ENCODE assay signal across 1 cellular context in the genomic region with DNA sequence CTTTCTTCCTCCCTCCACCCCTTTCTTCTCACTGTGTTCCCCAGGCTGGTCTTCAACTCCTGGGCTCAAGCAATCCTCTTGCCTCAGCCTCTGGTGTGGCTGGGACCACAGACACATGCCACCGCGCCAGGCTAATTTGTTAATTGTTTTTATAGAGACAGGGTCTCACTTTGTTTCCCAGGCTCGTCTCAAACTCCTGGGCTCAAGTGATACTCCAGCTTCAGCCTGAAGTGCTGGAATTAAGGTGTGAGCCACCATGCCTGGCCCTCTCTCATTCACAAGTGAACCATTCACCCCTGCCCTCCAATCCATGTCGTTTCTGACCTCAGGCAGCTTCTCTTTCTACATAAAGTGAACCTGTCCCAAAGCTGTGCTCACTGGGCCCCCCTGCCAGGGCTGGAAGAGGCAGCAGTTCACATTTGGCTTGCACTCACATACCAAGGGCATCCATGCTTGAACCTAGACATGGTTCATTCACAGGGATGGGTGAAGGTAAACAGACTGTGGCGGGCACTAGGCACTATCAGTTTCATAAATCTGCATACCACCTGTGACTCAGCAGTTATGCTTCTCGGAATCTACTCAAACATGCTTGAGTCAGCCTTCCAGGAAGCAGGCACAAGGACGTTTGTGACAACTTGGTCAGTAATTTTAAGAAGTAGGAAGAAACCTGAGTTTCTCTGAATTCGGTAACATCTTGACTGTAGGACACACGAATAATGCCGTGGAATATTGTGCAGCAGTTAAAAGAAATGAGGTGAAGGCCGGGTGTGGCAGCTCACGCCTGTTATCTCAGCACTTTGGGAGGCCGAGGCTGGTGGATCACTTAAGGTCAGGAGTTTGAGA.
TF ChIP-seq lines count a peak whose summit lies in the region.

No MANE protein-coding gene starts in this region.

TF ChIP-seq in K562, 482 proteins besides CTCF, POLR2A, EP300 and RAD21 (continued from another document and continues in another):
- TF ChIP-seq, protein P1, sequence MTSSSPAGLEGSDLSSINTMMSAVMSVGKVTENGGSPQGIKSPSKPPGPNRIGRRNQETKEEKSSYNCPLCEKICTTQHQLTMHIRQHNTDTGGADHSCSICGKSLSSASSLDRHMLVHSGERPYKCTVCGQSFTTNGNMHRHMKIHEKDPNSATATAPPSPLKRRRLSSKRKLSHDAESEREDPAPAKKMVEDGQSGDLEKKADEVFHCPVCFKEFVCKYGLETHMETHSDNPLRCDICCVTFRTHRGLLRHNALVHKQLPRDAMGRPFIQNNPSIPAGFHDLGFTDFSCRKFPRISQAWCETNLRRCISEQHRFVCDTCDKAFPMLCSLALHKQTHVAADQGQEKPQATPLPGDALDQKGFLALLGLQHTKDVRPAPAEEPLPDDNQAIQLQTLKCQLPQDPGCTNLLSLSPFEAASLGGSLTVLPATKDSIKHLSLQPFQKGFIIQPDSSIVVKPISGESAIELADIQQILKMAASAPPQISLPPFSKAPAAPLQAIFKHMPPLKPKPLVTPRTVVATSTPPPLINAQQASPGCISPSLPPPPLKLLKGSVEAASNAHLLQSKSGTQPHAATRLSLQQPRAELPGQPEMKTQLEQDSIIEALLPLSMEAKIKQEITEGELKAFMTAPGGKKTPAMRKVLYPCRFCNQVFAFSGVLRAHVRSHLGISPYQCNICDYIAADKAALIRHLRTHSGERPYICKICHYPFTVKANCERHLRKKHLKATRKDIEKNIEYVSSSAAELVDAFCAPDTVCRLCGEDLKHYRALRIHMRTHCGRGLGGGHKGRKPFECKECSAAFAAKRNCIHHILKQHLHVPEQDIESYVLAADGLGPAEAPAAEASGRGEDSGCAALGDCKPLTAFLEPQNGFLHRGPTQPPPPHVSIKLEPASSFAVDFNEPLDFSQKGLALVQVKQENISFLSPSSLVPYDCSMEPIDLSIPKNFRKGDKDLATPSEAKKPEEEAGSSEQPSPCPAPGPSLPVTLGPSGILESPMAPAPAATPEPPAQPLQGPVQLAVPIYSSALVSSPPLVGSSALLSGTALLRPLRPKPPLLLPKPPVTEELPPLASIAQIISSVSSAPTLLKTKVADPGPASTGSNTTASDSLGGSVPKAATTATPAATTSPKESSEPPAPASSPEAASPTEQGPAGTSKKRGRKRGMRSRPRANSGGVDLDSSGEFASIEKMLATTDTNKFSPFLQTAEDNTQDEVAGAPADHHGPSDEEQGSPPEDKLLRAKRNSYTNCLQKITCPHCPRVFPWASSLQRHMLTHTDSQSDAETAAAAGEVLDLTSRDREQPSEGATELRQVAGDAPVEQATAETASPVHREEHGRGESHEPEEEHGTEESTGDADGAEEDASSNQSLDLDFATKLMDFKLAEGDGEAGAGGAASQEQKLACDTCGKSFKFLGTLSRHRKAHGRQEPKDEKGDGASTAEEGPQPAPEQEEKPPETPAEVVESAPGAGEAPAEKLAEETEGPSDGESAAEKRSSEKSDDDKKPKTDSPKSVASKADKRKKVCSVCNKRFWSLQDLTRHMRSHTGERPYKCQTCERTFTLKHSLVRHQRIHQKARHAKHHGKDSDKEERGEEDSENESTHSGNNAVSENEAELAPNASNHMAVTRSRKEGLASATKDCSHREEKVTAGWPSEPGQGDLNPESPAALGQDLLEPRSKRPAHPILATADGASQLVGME (CRISPR knock-in tag; IDR thresholded peaks at IDR 0.05) = peak; percentile 74; the same call in 1 of the 2 replicates
- no peak for TF ChIP-seq KAT2B (IDR thresholded peaks at IDR 0.05; ENCODE audit: low read depth, low read length)
- TF ChIP-seq MEF2D (tag; conservative IDR thresholded peaks at IDR 0.05; ENCODE audit: low read depth) = peak; percentile 74
- no peak for TF ChIP-seq U2AF2 (optimal IDR thresholded peaks at IDR 0.05; ENCODE audit: low read depth, low read length)
- TF ChIP-seq POLR2B (IDR thresholded peaks at IDR 0.05; ENCODE audit: low read depth, partially characterized antibody) = peak; percentile 38
- TF ChIP-seq ZNF253 (CRISPR knock-in tag; conservative IDR thresholded peaks at IDR 0.05) = no peak
- TF ChIP-seq, protein P2, sequence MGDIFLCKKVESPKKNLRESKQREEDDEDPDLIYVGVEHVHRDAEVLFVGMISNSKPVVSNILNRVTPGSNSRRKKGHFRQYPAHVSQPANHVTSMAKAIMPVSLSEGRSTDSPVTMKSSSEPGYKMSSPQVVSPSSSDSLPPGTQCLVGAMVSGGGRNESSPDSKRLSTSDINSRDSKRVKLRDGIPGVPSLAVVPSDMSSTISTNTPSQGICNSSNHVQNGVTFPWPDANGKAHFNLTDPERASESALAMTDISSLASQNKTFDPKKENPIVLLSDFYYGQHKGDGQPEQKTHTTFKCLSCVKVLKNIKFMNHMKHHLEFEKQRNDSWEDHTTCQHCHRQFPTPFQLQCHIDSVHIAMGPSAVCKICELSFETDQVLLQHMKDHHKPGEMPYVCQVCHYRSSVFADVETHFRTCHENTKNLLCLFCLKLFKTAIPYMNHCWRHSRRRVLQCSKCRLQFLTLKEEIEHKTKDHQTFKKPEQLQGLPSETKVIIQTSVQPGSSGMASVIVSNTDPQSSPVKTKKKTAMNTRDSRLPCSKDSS (IDR thresholded peaks at IDR 0.05; ENCODE audit: low read depth, partially characterized antibody) = no peak
- TF ChIP-seq ZKSCAN1 (IDR thresholded peaks at IDR 0.05; ENCODE audit: low read depth, low read length) = no peak
- TF ChIP-seq ZNF644 (tag; IDR thresholded peaks at IDR 0.05; ENCODE audit: low read depth) = peak; percentile 91
- no peak for TF ChIP-seq HDAC6 (IDR thresholded peaks at IDR 0.05; ENCODE audit: low read depth, low read length)
- peak; percentile 89 for TF ChIP-seq ZNF589 (CRISPR knock-in tag; IDR thresholded peaks at IDR 0.05; ENCODE audit: low read depth)
- TF ChIP-seq, protein P3, sequence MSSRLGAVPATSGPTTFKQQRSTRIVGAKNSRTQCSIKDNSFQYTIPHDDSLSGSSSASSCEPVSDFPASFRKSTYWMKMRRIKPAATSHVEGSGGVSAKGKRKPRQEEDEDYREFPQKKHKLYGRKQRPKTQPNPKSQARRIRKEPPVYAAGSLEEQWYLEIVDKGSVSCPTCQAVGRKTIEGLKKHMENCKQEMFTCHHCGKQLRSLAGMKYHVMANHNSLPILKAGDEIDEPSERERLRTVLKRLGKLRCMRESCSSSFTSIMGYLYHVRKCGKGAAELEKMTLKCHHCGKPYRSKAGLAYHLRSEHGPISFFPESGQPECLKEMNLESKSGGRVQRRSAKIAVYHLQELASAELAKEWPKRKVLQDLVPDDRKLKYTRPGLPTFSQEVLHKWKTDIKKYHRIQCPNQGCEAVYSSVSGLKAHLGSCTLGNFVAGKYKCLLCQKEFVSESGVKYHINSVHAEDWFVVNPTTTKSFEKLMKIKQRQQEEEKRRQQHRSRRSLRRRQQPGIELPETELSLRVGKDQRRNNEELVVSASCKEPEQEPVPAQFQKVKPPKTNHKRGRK (tag; IDR thresholded peaks at IDR 0.05) = no peak
- TF ChIP-seq, protein P4, sequence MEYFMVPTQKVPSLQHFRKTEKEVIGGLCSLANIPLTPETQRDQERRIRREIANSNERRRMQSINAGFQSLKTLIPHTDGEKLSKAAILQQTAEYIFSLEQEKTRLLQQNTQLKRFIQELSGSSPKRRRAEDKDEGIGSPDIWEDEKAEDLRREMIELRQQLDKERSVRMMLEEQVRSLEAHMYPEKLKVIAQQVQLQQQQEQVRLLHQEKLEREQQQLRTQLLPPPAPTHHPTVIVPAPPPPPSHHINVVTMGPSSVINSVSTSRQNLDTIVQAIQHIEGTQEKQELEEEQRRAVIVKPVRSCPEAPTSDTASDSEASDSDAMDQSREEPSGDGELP (CRISPR knock-in tag; IDR thresholded peaks at IDR 0.05; ENCODE audit: borderline replicate concordance) = peak; percentile 22; the same call in 1 of the 2 replicates
- TF ChIP-seq, protein P5, sequence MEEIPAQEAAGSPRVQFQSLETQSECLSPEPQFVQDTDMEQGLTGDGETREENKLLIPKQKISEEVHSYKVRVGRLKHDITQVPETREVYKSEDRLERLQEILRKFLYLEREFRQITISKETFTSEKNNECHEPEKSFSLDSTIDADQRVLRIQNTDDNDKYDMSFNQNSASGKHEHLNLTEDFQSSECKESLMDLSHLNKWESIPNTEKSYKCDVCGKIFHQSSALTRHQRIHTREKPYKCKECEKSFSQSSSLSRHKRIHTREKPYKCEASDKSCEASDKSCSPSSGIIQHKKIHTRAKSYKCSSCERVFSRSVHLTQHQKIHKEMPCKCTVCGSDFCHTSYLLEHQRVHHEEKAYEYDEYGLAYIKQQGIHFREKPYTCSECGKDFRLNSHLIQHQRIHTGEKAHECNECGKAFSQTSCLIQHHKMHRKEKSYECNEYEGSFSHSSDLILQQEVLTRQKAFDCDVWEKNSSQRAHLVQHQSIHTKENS (CRISPR knock-in tag; IDR thresholded peaks at IDR 0.05) = no peak
- no peak for TF ChIP-seq NR2F6 (CRISPR knock-in tag; IDR thresholded peaks at IDR 0.05)
- TF ChIP-seq CHCHD3 (CRISPR knock-in tag; IDR thresholded peaks at IDR 0.05) = no peak
- TF ChIP-seq SETDB1 (IDR thresholded peaks at IDR 0.05; ENCODE audit: low read length) = no peak
- TF ChIP-seq, protein P6, sequence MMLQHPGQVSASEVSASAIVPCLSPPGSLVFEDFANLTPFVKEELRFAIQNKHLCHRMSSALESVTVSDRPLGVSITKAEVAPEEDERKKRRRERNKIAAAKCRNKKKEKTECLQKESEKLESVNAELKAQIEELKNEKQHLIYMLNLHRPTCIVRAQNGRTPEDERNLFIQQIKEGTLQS (IDR thresholded peaks at IDR 0.05) = peak; percentile 84; the same call in 1 of the 2 replicates
- TF ChIP-seq, protein P6 (CRISPR knock-in tag; conservative IDR thresholded peaks at IDR 0.05) = no peak
- TF ChIP-seq ZNF507 (tag; conservative IDR thresholded peaks at IDR 0.05) = no peak
- no peak for TF ChIP-seq GTF2F1 (IDR thresholded peaks at IDR 0.05; ENCODE audit: low read depth, low read length)
- TF ChIP-seq, protein P7, sequence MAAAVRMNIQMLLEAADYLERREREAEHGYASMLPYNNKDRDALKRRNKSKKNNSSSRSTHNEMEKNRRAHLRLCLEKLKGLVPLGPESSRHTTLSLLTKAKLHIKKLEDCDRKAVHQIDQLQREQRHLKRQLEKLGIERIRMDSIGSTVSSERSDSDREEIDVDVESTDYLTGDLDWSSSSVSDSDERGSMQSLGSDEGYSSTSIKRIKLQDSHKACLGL (CRISPR knock-in tag; IDR thresholded peaks at IDR 0.05; ENCODE audit: borderline replicate concordance, poor library complexity, severe bottlenecking) = peak; percentile 36
- TF ChIP-seq XRCC4 (IDR thresholded peaks at IDR 0.05; ENCODE audit: extremely low read depth, insufficient read depth, insufficient read length) = no peak
- TF ChIP-seq, protein P8, sequence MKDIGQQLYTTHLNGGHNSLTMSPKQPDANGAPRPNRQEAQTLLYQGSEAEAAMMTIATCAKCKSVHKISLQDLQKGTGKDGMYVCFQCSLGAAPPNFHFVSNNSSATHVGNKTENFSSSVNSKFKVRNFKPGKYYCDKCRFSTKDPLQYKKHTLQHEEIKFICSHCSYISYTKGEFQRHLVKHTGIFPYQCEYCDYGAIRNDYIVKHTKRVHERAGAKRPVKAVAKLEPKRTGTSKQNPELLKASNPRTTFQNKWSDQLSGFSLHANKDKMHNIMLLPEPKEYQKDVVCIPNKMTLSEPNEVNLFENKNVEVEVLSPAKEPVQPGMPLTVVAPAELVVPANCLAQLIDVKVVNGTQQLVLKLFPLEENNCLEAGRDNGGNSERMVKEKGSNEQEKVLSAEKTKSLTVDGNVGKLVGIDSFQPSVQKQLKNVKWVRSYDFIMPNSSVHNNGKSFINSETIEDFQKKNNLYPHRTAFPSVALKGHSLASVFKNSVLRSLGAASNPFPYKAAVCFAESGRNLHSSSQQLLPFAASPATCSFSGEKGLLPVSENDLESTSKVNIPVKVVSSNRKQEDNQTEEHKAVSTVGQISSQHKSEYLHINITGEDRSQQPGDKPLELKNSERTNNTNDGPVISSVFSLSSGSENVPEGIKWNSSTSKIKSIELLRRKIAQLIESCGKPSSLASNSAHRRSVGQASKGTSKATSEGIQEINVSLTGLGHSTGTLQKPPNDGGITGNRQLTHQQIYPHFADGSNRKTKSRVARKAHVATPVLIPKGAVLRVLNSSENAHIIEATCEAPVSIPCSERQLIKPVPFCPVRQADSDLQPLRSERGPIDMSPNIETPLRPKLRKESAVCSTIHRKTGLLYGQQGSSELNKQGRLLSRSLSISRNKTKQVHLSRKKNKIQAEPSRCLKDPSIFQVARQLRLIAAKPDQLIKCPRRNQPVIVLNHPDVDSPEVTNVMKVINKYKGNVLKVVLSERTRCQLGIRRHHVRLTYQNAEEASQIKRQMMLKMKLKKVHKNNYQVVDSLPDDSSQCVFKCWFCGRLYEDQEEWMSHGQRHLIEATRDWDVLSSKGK (CRISPR knock-in tag; IDR thresholded peaks at IDR 0.05) = no peak
- 0 out of 2 replicates have a peak, but pooled peaks have one; percentile 36 for TF ChIP-seq ZNF165 (CRISPR knock-in tag; IDR thresholded peaks at IDR 0.05; ENCODE audit: borderline replicate concordance)
- TF ChIP-seq SIN3A (IDR thresholded peaks at IDR 0.05; ENCODE audit: borderline replicate concordance in 2 of 2, control insufficient read depth in 1 of 2, low read depth in 2 of 2, low read length in 2 of 2) = no peak
- peak; percentile 99 for TF ChIP-seq MAFG (tag; conservative IDR thresholded peaks at IDR 0.05)
- no peak for TF ChIP-seq KDM5B (IDR thresholded peaks at IDR 0.05; ENCODE audit: insufficient replicate concordance, low read depth, low read length)
- TF ChIP-seq ZNF274 (IDR thresholded peaks at IDR 0.05; ENCODE audit: borderline replicate concordance, low read depth, low read length) = no peak
- no peak for TF ChIP-seq KDM4B (IDR thresholded peaks at IDR 0.05; ENCODE audit: borderline replicate concordance in 2 of 2, low read depth in 1 of 2)
- TF ChIP-seq, protein P9, sequence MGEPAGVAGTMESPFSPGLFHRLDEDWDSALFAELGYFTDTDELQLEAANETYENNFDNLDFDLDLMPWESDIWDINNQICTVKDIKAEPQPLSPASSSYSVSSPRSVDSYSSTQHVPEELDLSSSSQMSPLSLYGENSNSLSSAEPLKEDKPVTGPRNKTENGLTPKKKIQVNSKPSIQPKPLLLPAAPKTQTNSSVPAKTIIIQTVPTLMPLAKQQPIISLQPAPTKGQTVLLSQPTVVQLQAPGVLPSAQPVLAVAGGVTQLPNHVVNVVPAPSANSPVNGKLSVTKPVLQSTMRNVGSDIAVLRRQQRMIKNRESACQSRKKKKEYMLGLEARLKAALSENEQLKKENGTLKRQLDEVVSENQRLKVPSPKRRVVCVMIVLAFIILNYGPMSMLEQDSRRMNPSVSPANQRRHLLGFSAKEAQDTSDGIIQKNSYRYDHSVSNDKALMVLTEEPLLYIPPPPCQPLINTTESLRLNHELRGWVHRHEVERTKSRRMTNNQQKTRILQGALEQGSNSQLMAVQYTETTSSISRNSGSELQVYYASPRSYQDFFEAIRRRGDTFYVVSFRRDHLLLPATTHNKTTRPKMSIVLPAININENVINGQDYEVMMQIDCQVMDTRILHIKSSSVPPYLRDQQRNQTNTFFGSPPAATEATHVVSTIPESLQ (CRISPR knock-in tag; IDR thresholded peaks at IDR 0.05) = no peak
- TF ChIP-seq ZEB2 (IDR thresholded peaks at IDR 0.05) = peak; percentile 65; the same call in 1 of the 2 replicates
- no peak for TF ChIP-seq ZNF780A (CRISPR knock-in tag; IDR thresholded peaks at IDR 0.05)
- peak in 1 of 2 experiments; percentile 69; a peak in 2 of 4 replicates for TF ChIP-seq MAZ (CRISPR knock-in tag; conservative IDR thresholded peaks at IDR 0.05 in 1 of 2, IDR thresholded peaks at IDR 0.05 in 1 of 2)
- TF ChIP-seq, protein P10, sequence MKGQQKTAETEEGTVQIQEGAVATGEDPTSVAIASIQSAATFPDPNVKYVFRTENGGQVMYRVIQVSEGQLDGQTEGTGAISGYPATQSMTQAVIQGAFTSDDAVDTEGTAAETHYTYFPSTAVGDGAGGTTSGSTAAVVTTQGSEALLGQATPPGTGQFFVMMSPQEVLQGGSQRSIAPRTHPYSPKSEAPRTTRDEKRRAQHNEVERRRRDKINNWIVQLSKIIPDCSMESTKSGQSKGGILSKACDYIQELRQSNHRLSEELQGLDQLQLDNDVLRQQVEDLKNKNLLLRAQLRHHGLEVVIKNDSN (CRISPR knock-in tag; IDR thresholded peaks at IDR 0.05) = no peak
